1 cellular context compared by ENCODE assay signal in genomic region chr1:209860293-209860881, GRCh38.
TF ChIP-seq lines count a peak whose summit lies in the region.

No MANE protein-coding gene starts in this region.

TF ChIP-seq in GM12878, 131 proteins besides CTCF, POLR2A, EP300 and RAD21 (continued from another document):
- TF ChIP-seq, protein P1, sequence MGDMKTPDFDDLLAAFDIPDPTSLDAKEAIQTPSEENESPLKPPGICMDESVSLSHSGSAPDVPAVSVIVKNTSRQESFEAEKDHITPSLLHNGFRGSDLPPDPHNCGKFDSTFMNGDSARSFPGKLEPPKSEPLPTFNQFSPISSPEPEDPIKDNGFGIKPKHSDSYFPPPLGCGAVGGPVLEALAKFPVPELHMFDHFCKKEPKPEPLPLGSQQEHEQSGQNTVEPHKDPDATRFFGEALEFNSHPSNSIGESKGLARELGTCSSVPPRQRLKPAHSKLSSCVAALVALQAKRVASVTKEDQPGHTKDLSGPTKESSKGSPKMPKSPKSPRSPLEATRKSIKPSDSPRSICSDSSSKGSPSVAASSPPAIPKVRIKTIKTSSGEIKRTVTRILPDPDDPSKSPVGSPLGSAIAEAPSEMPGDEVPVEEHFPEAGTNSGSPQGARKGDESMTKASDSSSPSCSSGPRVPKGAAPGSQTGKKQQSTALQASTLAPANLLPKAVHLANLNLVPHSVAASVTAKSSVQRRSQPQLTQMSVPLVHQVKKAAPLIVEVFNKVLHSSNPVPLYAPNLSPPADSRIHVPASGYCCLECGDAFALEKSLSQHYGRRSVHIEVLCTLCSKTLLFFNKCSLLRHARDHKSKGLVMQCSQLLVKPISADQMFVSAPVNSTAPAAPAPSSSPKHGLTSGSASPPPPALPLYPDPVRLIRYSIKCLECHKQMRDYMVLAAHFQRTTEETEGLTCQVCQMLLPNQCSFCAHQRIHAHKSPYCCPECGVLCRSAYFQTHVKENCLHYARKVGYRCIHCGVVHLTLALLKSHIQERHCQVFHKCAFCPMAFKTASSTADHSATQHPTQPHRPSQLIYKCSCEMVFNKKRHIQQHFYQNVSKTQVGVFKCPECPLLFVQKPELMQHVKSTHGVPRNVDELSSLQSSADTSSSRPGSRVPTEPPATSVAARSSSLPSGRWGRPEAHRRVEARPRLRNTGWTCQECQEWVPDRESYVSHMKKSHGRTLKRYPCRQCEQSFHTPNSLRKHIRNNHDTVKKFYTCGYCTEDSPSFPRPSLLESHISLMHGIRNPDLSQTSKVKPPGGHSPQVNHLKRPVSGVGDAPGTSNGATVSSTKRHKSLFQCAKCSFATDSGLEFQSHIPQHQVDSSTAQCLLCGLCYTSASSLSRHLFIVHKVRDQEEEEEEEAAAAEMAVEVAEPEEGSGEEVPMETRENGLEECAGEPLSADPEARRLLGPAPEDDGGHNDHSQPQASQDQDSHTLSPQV (IDR thresholded peaks at IDR 0.05): no peak
- no peak for TF ChIP-seq ZNF622 (IDR thresholded peaks at IDR 0.05)
- no peak for TF ChIP-seq NFXL1 (IDR thresholded peaks at IDR 0.05; ENCODE audit: borderline replicate concordance)
- no peak for TF ChIP-seq TAF1 (IDR thresholded peaks at IDR 0.05; ENCODE audit: borderline replicate concordance, low read depth, low read length)
- no peak for TF ChIP-seq EZH2 (IDR thresholded peaks at IDR 0.05; ENCODE audit: borderline replicate concordance, control insufficient read depth, low read depth, low read length)
- TF ChIP-seq, protein P2, sequence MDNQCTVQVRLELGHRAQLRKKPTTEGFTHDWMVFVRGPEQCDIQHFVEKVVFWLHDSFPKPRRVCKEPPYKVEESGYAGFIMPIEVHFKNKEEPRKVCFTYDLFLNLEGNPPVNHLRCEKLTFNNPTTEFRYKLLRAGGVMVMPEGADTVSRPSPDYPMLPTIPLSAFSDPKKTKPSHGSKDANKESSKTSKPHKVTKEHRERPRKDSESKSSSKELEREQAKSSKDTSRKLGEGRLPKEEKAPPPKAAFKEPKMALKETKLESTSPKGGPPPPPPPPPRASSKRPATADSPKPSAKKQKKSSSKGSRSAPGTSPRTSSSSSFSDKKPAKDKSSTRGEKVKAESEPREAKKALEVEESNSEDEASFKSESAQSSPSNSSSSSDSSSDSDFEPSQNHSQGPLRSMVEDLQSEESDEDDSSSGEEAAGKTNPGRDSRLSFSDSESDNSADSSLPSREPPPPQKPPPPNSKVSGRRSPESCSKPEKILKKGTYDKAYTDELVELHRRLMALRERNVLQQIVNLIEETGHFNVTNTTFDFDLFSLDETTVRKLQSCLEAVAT (IDR thresholded peaks at IDR 0.05): no peak
